Comparison of ENCODE assay signal across 8 cellular contexts in genomic region chr22:23838686-23839468, GRCh38. TPM values are rescaled to one million over a fixed set of nuclear protein-coding genes. Genes with fewer than 3 reads are reported as not detected.
DNase-seq lines count a peak whose midpoint lies in the region; ATAC-seq and TF ChIP-seq lines count a peak whose summit lies in the region.

Gene DERL3 (minus strand): TSS chr22:23839006. CDS start chr22:23838987, 19 bp downstream.

- no peaks in the 10 kb centered on the region for H3K9me3 ChIP-seq in colonic mucosa

- CTCF ChIA-PET in AG04449 (lab: Yijun Ruan, JAX): interaction anchor here (0.9 to 3.1 kb wide), 4 partner anchors 11 to 68 kb away, joined by 3 to 15 read pairs (median 4); no protein-coding TSS in a partner anchor

- H3K4me3 ChIP-seq in AG04449 (ENCODE audit: low read depth, low read length) (peak within 1 kb of the TSS; percentile 47), colonic mucosa (peak within 1 kb of the TSS; percentile 39)

- H3K27ac ChIP-seq in colonic mucosa: no peak within 1 kb of the TSS

- TF ChIP-seq CTCF in AG04449 (IDR thresholded peaks at IDR 0.05; ENCODE audit: insufficient read depth, low read length, missing control alignments) (no peak), colonic mucosa (IDR thresholded peaks at IDR 0.05) (no peak)

- peak within 1 kb of the TSS in 1 of 2 donors; percentile 19 for H3K9ac ChIP-seq in colonic mucosa (ENCODE audit: low read depth in 2 of 2, low read length in 2 of 2)

- H3K4me1 ChIP-seq in colonic mucosa: no peaks in the 10 kb centered on the region

- ATAC-seq in GM19025 (IDR thresholded peaks at IDR 0.05; ENCODE audit: low read depth, unreplicated experiment) (peak; percentile 83), HG03280 (IDR thresholded peaks at IDR 0.05; ENCODE audit: unreplicated experiment) (peak; percentile 84), left colon (peak; percentile 92)

- DNase-seq in AG04449 (ENCODE audit: low read depth, low spot score): peak; percentile 46
- peak; percentile 95 for DNase-seq in NCI-H460 (ENCODE audit: extremely low read depth, low read depth)
- peak; percentile 97 for DNase-seq in activated CD4-positive, alpha-beta T cell treated with anti-CD3 and anti-CD28 coated beads for 48 hours
- peak; percentile 100 for DNase-seq in colonic mucosa
- DNase-seq in left colon: peak; percentile 99 to 100
- peak; percentile 91 to 96 (median 94) for DNase-seq in stimulated activated CD4-positive, alpha-beta T cell treated with anti-CD3 and anti-CD28 coated beads, Interleukin-1b, Interleukin-23, amount 100 ng/mL, for 24 hours (ENCODE audit: low read depth in 4 of 4, low spot score in 1 of 4)

- H3K27me3 ChIP-seq in colonic mucosa: no peaks in the 10 kb centered on the region

- no peaks in the 10 kb centered on the region for H3K36me3 ChIP-seq in colonic mucosa

- intact Hi-C loops in colonic mucosa (cut with DNase I): no loop called here
- intact Hi-C loops in left colon (cut with DNase I, micrococcal nuclease): no loop called here

- POLR2A ChIA-PET in AG04449 (lab: Yijun Ruan, JAX): no interaction called here

RNA-seq across cellular contexts. Expression of gene DERL3, which starts in this region (rescaled TPM):
- total RNA-seq in NCI-H460 (2014; rRNA removed; shearing (Covaris generic)): 0.59 and 1.6 TPM in 2 replicates
- 4.5 and 4.8 TPM in 2 replicates for polyA plus RNA-seq in NCI-H460 (2014; cell fraction: nucleus; rRNA removed)
- total RNA-seq in colonic mucosa (10 to 100 TPM in 1 of 2 donors, 1 to 10 TPM in 1; 9.1 to 20.2 TPM), left colon (10 to 100 TPM in 1 of 2 donors, 1 to 10 TPM in 1; 7.7 to 26.6 TPM)

Comparison
In these comparisons a context has a peak if more than half of its experiments do, and no peak if none do; other contexts are left out.
1. DNase-seq: peak in every context shown above with its lines; median percentile 100 in colonic mucosa; 100 in left colon; 97 in activated CD4-positive, alpha-beta T cell treated with anti-CD3 and anti-CD28 coated beads for 48 hours; 95 in NCI-H460; 94 in stimulated activated CD4-positive, alpha-beta T cell treated with anti-CD3 and anti-CD28 coated beads, Interleukin-1b, Interleukin-23, amount 100 ng/mL, for 24 hours; 46 in AG04449.